In the genomic region with DNA sequence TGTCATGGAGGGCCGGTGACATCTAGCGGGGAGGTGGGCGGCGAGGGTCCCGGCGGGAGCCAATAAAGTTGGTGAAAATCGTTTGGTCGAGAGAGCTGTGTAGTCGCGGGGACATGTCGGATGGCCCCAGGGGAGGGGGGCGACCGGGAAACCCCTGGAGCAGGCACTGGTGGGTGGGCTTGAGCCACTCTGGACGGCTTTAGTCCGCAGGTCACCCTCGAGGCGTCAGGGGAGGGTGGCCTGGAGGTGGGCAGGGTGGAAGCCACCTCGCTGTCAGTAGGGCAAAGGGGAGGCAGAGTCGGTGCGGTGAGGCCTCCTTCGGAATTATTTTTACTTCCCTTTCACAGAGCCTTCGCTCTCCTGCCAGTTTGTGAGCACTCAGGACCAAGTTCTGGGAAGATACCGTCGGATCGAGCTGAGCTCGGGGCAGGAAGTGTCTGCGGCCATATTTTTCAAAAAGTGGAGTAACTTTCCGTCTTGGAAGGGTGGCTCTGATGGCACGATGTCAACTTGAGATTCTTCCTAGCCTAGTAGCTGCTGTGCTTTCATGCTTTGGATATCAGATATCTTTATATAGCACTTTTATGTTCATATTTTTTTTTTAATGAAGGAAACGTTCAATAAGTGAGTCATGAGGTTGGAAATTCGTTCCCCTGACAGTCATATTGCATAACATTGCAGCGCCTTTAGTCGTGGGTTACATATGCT, we compare ENCODE assay signal across 8 cellular contexts. TPM values are rescaled to one million over a fixed set of nuclear protein-coding genes. Genes with fewer than 3 reads are reported as not detected.
DNase-seq lines count a peak whose midpoint lies in the region; ATAC-seq and TF ChIP-seq lines count a peak whose summit lies in the region.

No MANE protein-coding gene starts in this region.

- WGBS in lower leg skin, 2 donors = 1 to 3% methylated on average over 33 of the region's 33 CpGs

- TF ChIP-seq CTCF in WI38 (IDR thresholded peaks at IDR 0.05; ENCODE audit: low read depth, low read length) (no peak), lower leg skin (IDR thresholded peaks at IDR 0.05) (no peak)

- peak; percentile 47 for DNase-seq in activated CD4-positive, alpha-beta T cell treated with anti-CD3 and anti-CD28 coated beads for 36 hours
- DNase-seq in activated CD4-positive, alpha-beta T cell treated with anti-CD3 and anti-CD28 coated beads for 1 hour = no peak
- DNase-seq in ecto neural progenitor cell (ENCODE audit: low spot score) = peak; percentile 76
- DNase-seq in lower leg skin (ENCODE audit: low spot score in 2 of 2) = peak; percentile 58 to 93
- DNase-seq in stimulated activated effector memory CD8-positive, alpha-beta T cell treated with anti-CD3 and anti-CD28 coated beads, Interleukin-12 subunit alpha, Interleukin-12 subunit beta, amount 100 ng/mL, for 72 hours (ENCODE audit: low spot score in 2 of 2) = peak in 1 of 2 donors; percentile 75

- TF ChIP-seq POLR2A in lower leg skin (IDR thresholded peaks at IDR 0.05) = no peak

- peak overlapping the region; percentile 96 for H3K4me3 Mint-ChIP-seq in activated CD4-positive, alpha-beta T cell treated with anti-CD3 and anti-CD28 coated beads for 36 hours
- peak overlapping the region; percentile 100 for H3K4me3 Mint-ChIP-seq in stimulated activated effector memory CD8-positive, alpha-beta T cell treated with anti-CD3 and anti-CD28 coated beads, Interleukin-12 subunit alpha, Interleukin-12 subunit beta, amount 100 ng/mL, for 72 hours

- peak overlapping the region; percentile 97 for H3K27ac Mint-ChIP-seq in activated CD4-positive, alpha-beta T cell treated with anti-CD3 and anti-CD28 coated beads for 36 hours
- peak overlapping the region; percentile 99 for H3K27ac Mint-ChIP-seq in stimulated activated effector memory CD8-positive, alpha-beta T cell treated with anti-CD3 and anti-CD28 coated beads, Interleukin-12 subunit alpha, Interleukin-12 subunit beta, amount 100 ng/mL, for 72 hours

- peaks cover 35% of the 10 kb centered on the region for H3K4me1 Mint-ChIP-seq in activated CD4-positive, alpha-beta T cell treated with anti-CD3 and anti-CD28 coated beads for 36 hours
- peaks cover 41% of the 10 kb centered on the region for H3K4me1 Mint-ChIP-seq in stimulated activated effector memory CD8-positive, alpha-beta T cell treated with anti-CD3 and anti-CD28 coated beads, Interleukin-12 subunit alpha, Interleukin-12 subunit beta, amount 100 ng/mL, for 72 hours

- no peak for ATAC-seq in activated CD4-positive, alpha-beta T cell treated with anti-CD3 and anti-CD28 coated beads for 36 hours
- ATAC-seq in stimulated activated effector memory CD8-positive, alpha-beta T cell treated with anti-CD3 and anti-CD28 coated beads, Interleukin-12 subunit alpha, Interleukin-12 subunit beta, amount 100 ng/mL, for 72 hours = no peak
- ATAC-seq in HG03442 (IDR thresholded peaks at IDR 0.05; ENCODE audit: unreplicated experiment) (no peak), GM21515 (IDR thresholded peaks at IDR 0.05; ENCODE audit: unreplicated experiment) (no peak)

- intact Hi-C loops in activated CD4-positive, alpha-beta T cell treated with anti-CD3 and anti-CD28 coated beads for 36 hours (cut with DNase I, micrococcal nuclease) = loop anchor here (1.0 to 10.0 kb wide), 13 partner anchors 28 to 1773 kb away; partner anchors contain the start of genes STRAP (in 2 of the 2), ATF7IP (in 1 of the 2), C12orf60 (in 1 of the 2) and HEBP1 (in 1 of the 2)
- intact Hi-C loops in lower leg skin (cut with DNase I; ENCODE audit: low total_unique reads) = no loop called here

- no peaks in the 10 kb centered on the region for H3K27me3 Mint-ChIP-seq in activated CD4-positive, alpha-beta T cell treated with anti-CD3 and anti-CD28 coated beads for 36 hours

- peak overlapping the region; percentile 88 for H3K4me3 ChIP-seq in WI38 (ENCODE audit: low read depth, low read length)
- H3K4me3 ChIP-seq in lower leg skin (ENCODE audit: low read depth, poor library complexity, severe bottlenecking) = peak overlapping the region; percentile 81

- CTCF ChIA-PET in activated CD4-positive, alpha-beta T cell treated with anti-CD3 and anti-CD28 coated beads for 36 hours (lab: Charles Lee) = interaction anchor here (0.6 to 2.6 kb wide), 13 partner anchors 9 to 382 kb away, joined by 3 to 14 read pairs (median 4); no protein-coding TSS in a partner anchor

- POLR2A ChIA-PET in activated CD4-positive, alpha-beta T cell treated with anti-CD3 and anti-CD28 coated beads for 36 hours (lab: Charles Lee) = interaction anchor here (0.7 to 3.2 kb wide), 6 partner anchors 9 to 220 kb away, joined by 4 to 16 read pairs (median 5); partner anchors contain the start of genes C12orf60 and WBP11

- peaks cover 13% of the 10 kb centered on the region for H3K36me3 Mint-ChIP-seq in activated CD4-positive, alpha-beta T cell treated with anti-CD3 and anti-CD28 coated beads for 36 hours (ENCODE audit: low read depth)
- peaks cover 44% of the 10 kb centered on the region for H3K36me3 Mint-ChIP-seq in stimulated activated effector memory CD8-positive, alpha-beta T cell treated with anti-CD3 and anti-CD28 coated beads, Interleukin-12 subunit alpha, Interleukin-12 subunit beta, amount 100 ng/mL, for 72 hours

- H3K9me3 Mint-ChIP-seq in activated CD4-positive, alpha-beta T cell treated with anti-CD3 and anti-CD28 coated beads for 36 hours (ENCODE audit: low read depth) = no peaks in the 10 kb centered on the region
- no peaks in the 10 kb centered on the region for H3K9me3 Mint-ChIP-seq in stimulated activated effector memory CD8-positive, alpha-beta T cell treated with anti-CD3 and anti-CD28 coated beads, Interleukin-12 subunit alpha, Interleukin-12 subunit beta, amount 100 ng/mL, for 72 hours

RNA-seq across cellular contexts. Expression of gene WBP11, which starts 28.2 kb away (rescaled TPM):
- 100 to 1,000 TPM; 143 to 193 TPM for total RNA-seq in activated CD4-positive, alpha-beta T cell treated with anti-CD3 and anti-CD28 coated beads for 36 hours
- 10 to 100 TPM; 12.1 to 23.2 (median 21.0) TPM for total RNA-seq in lower leg skin

RNA-seq across cellular contexts. Expression of gene C12orf60, which starts 28.4 kb away (rescaled TPM):
- total RNA-seq in activated CD4-positive, alpha-beta T cell treated with anti-CD3 and anti-CD28 coated beads for 36 hours = 1 to 10 TPM; 2.9 to 3.0 TPM
- under 1 TPM in 2 of 4 donors, not detected in 2; 0.49 to 0.62 TPM for total RNA-seq in lower leg skin

RNA-seq across cellular contexts. Expression of gene SMCO3, which starts 38.9 kb away (rescaled TPM):
- total RNA-seq in activated CD4-positive, alpha-beta T cell treated with anti-CD3 and anti-CD28 coated beads for 36 hours = not detected
- total RNA-seq in lower leg skin = under 1 TPM in 1 of 4 donors, not detected in 3; 0.34 TPM

Comparison
In these comparisons a context has a peak if more than half of its experiments do, and no peak if none do; other contexts are left out.
1. RNA of gene WBP11, which starts 28.2 kb away (total RNA-seq): 143 to 193 TPM in activated CD4-positive, alpha-beta T cell treated with anti-CD3 and anti-CD28 coated beads for 36 hours; 12.1 to 23.2 TPM in lower leg skin; every median in the first group is over 4 times any median in the second.